27 cellular contexts compared by ENCODE assay signal in genomic region chr7:134453526-134453925, GRCh38. TPM values are rescaled to one million over a fixed set of nuclear protein-coding genes. Genes with fewer than 3 reads are reported as not detected.
DNase-seq lines count a peak whose midpoint lies in the region; ATAC-seq, FAIRE-seq and TF ChIP-seq lines count a peak whose summit lies in the region.
"Had no signal": no experiment of that assay in that cellular context is flagged by ENCODE, and none has a peak within 500 bp of the region (broad histone marks: within the 10 kb centered on the region; RNA-seq: fewer than 3 reads in every experiment).

No MANE protein-coding gene starts in this region.

- H3K4me1 Mint-ChIP-seq in HFFc6 (ENCODE audit: low read depth) = peaks cover 77% of the 10 kb centered on the region
- peaks cover 45% of the 10 kb centered on the region for H3K4me1 Mint-ChIP-seq in nephron progenitor cell

- ATAC-seq in A549 (no peak), aorta (ENCODE audit: low FRiP score) (no peak), GM21515 (IDR thresholded peaks at IDR 0.05; ENCODE audit: unreplicated experiment) (no peak)

- H3K9me3 ChIP-seq in A549 (no peaks in the 10 kb centered on the region), aorta (ENCODE audit: control insufficient read depth, low read length) (no peaks in the 10 kb centered on the region)
- H3K9me3 ChIP-seq: SK-N-SH, upper lobe of left lung had no signal

- no peak for TF ChIP-seq POLR2A in A549 (IDR thresholded peaks at IDR 0.05; ENCODE audit: low read length)

- TF ChIP-seq CTCF in A549 (IDR thresholded peaks at IDR 0.05) (no peak), HFFc6 (IDR thresholded peaks at IDR 0.05) (no peak), nephron progenitor cell (IDR thresholded peaks at IDR 0.05) (no peak)

- H3K27ac ChIP-seq in A549 = peak overlapping the region; percentile 13 to 94; a peak in 4 of 6 replicates
- peak overlapping the region; percentile 20 for H3K27ac ChIP-seq in cingulate gyrus (ENCODE audit: low read depth, low read length)
- no peak overlapping the region for H3K27ac ChIP-seq in aorta (ENCODE audit: low read depth in 1 of 2, low read length in 2 of 2)
- H3K27ac ChIP-seq: C4-2B, GM23248, HL-60 had no signal

- no peak for TF ChIP-seq RAD21 in A549 (conservative IDR thresholded peaks at IDR 0.05 in 1 of 2, IDR thresholded peaks at IDR 0.05 in 1 of 2)

- POLR2A ChIA-PET in A549 (lab: Yijun Ruan, JAX) = interaction anchor here (0.6 kb wide), 1 partner anchor 31 kb away, joined by 3 read pairs; no protein-coding TSS in a partner anchor

- H3K36me3 ChIP-seq in aorta (ENCODE audit: control insufficient read depth in 1 of 2, insufficient read depth in 2 of 2, low read length in 1 of 2) = peaks cover 0 to 2% of the 10 kb centered on the region in 2 donors

- no peak overlapping the region for H3K4me3 ChIP-seq in A549
- no peak overlapping the region for H3K4me3 ChIP-seq in aorta (ENCODE audit: low read length in 2 of 2)
- H3K4me3 ChIP-seq: GM23248, smooth muscle cell, upper lobe of left lung had no signal

- H3K4me3 Mint-ChIP-seq in HFFc6 (peak overlapping the region; percentile 20; the same call in 1 of the 2 replicates), nephron progenitor cell (no peak overlapping the region)
- H3K4me3 Mint-ChIP-seq: activated CD4-positive, alpha-beta memory T cell treated with anti-CD3 and anti-CD28 coated beads for 36 hours had no signal

- FAIRE-seq in A549 (lab: Jason Lieb, UNC) = no peak
- FAIRE-seq: keratinocyte had no signal

- TF ChIP-seq EP300 in A549 (IDR thresholded peaks at IDR 0.05) = no peak

- CTCF ChIA-PET in A549 (lab: Yijun Ruan, JAX) = interaction anchor here (0.7 to 27.7 kb wide), 13 partner anchors 9 to 154 kb away, joined by 3 to 486 read pairs (median 5); no protein-coding TSS in a partner anchor

- peaks cover 8% of the 10 kb centered on the region for H3K27me3 Mint-ChIP-seq in HFFc6 (ENCODE audit: insufficient read depth)
- H3K27me3 Mint-ChIP-seq in nephron progenitor cell (ENCODE audit: low read depth, poor library complexity) = peaks cover 2% of the 10 kb centered on the region
- H3K27me3 Mint-ChIP-seq: activated CD4-positive, alpha-beta memory T cell treated with anti-CD3 and anti-CD28 coated beads for 36 hours; activated naive CD8-positive, alpha-beta T cell treated with anti-CD3 and anti-CD28 coated beads, Interleukin-2, amount 10 ng/mL, durations not matched to agents 7 days and 5 days had no signal

- H3K4me2 ChIP-seq in A549 = peak overlapping the region; percentile 78
- H3K4me2 ChIP-seq: SK-N-SH had no signal

- DNase-seq in A549 (ENCODE audit: low read depth in 1 of 2, low spot score in 1 of 2) (no peak), HFFc6 (no peak), nephron progenitor cell (no peak), aorta (no peak), HCEC 1CT (no peak), kidney tubule cell (ENCODE audit: low spot score) (no peak)
- DNase-seq: activated CD4-positive, alpha-beta memory T cell treated with anti-CD3 and anti-CD28 coated beads for 36 hours; activated CD4-positive, CD25-positive, alpha-beta regulatory T cell treated with anti-CD3 and anti-CD28 coated beads, Interleukin-2, amount 50 U/mL, for 72 hours; activated effector memory CD4-positive, alpha-beta T cell treated with Interleukin-2 at 50 U/mL for 16 hours; activated naive CD8-positive, alpha-beta T cell treated with anti-CD3 and anti-CD28 coated beads, Interleukin-2, amount 10 ng/mL, durations not matched to agents 7 days and 5 days; effector CD4-positive, alpha-beta T cell; glutamatergic neuron; GM23248; NCI-H1417 treated with DMSO at 0.1 percent for 48 hours; NCI-H2081; NCI-H345; occipital lobe; SK-N-SH; stimulated activated CD4-positive, alpha-beta T cell treated with anti-CD3 and anti-CD28 coated beads, Interleukin-1b, Interleukin-23, amount 100 ng/mL, for 48 hours; upper lobe of left lung had no signal

- H3K27me3 ChIP-seq in aorta (ENCODE audit: control insufficient read depth in 1 of 2, insufficient read depth in 2 of 2, low read length in 1 of 2) = no peaks in the 10 kb centered on the region
- H3K27me3 ChIP-seq: upper lobe of left lung had no signal

- H3K27ac Mint-ChIP-seq in HFFc6 (peak overlapping the region; percentile 52), nephron progenitor cell (peak overlapping the region; percentile 61)

- H3K9me3 Mint-ChIP-seq in HFFc6 (no peaks in the 10 kb centered on the region), nephron progenitor cell (no peaks in the 10 kb centered on the region)
- H3K9me3 Mint-ChIP-seq: activated CD4-positive, alpha-beta memory T cell treated with anti-CD3 and anti-CD28 coated beads for 36 hours; activated naive CD8-positive, alpha-beta T cell treated with anti-CD3 and anti-CD28 coated beads, Interleukin-2, amount 10 ng/mL, durations not matched to agents 7 days and 5 days; T-helper 1 cell treated with Interleukin-12 subunit alpha and Interleukin-12 subunit beta and Interleukin-4 antibody, amounts not matched to agents 30 μg/mL and 1 μg/mL, for 36 hours had no signal

- intact Hi-C loops in aorta (cut with DNase I) = no loop called here

- WGBS in A549 (ENCODE audit: missing lambda C conversion rate) = 86% methylated on average over 5 of the region's 5 CpGs
- WGBS in aorta, 2 donors = 83 to 84% methylated on average over 5 of the region's 5 CpGs

- peaks cover 52% of the 10 kb centered on the region for H3K36me3 Mint-ChIP-seq in HFFc6 (ENCODE audit: low read depth)
- H3K36me3 Mint-ChIP-seq in nephron progenitor cell (ENCODE audit: low read depth) = peaks cover 57% of the 10 kb centered on the region

- H3K4me1 ChIP-seq in A549 = peaks cover 92% of the 10 kb centered on the region
- no peaks in the 10 kb centered on the region for H3K4me1 ChIP-seq in aorta (ENCODE audit: control insufficient read depth in 1 of 2, insufficient read depth in 2 of 2, low read length in 2 of 2)

TF ChIP-seq in A549, 52 proteins besides CTCF, POLR2A, EP300 and RAD21:
- TF ChIP-seq HOXB13 (CRISPR knock-in tag; IDR thresholded peaks at IDR 0.05; ENCODE audit: low read depth) (no peak), PHF8 (IDR thresholded peaks at IDR 0.05; ENCODE audit: borderline replicate concordance, low read depth) (no peak), CEBPB (IDR thresholded peaks at IDR 0.05) (no peak)
- TF ChIP-seq, protein P1, sequence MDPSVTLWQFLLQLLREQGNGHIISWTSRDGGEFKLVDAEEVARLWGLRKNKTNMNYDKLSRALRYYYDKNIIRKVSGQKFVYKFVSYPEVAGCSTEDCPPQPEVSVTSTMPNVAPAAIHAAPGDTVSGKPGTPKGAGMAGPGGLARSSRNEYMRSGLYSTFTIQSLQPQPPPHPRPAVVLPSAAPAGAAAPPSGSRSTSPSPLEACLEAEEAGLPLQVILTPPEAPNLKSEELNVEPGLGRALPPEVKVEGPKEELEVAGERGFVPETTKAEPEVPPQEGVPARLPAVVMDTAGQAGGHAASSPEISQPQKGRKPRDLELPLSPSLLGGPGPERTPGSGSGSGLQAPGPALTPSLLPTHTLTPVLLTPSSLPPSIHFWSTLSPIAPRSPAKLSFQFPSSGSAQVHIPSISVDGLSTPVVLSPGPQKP (IDR thresholded peaks at IDR 0.05; ENCODE audit: low read depth, low read length) = no peak

RNA-seq across cellular contexts. Expression of gene AKR1B1, which starts 5.4 kb away (rescaled TPM):
- polyA plus RNA-seq in A549 (2011; rRNA removed) = 1,636 and 1,761 TPM in 2 replicates
- polyA plus RNA-seq in A549 (2012; cell fraction: cytosol; rRNA removed) = 1,617 and 1,738 TPM in 2 replicates
- polyA plus RNA-seq in A549 (2012; cell fraction: nucleus; rRNA removed) = 1,542 and 1,798 TPM in 2 replicates
- 4,339 to 6,918 TPM (median 6,205 TPM) in 3 replicates for polyA plus RNA-seq in A549 (2017; fragmentation: RNase III; extraction: RNeasy Plus Mini Kit Qiagen cat#74134 plus additional on column Dnase treatment)
- polyA minus RNA-seq in A549 (2011; rRNA and poly(A)+ RNA removed) = 620 and 678 TPM in 2 replicates
- 100 to 1,000 TPM; 208 to 232 (median 223) TPM for total RNA-seq in HFFc6 (2021; fragmentation: NEBNext Ultra II Directional; extraction: Animal tissue kit (Norgen Biotek cat#: 25700))
- total RNA-seq in aorta = 10 to 100 TPM; 60.3 to 69.3 TPM
- polyA plus RNA-seq in aorta = 10 to 100 TPM; 49.4 to 98.0 TPM

Comparison
In these comparisons a context has a peak if more than half of its experiments do, and no peak if none do; other contexts are left out.
1. H3K27ac ChIP-seq: peak in A549 (2 of 2) and cingulate gyrus (single experiment); none in aorta (0 of 2).